ENCODE assay signal across 8 cellular contexts in genomic region chr20:20360464-20360863, GRCh38. TPM values are rescaled to one million over a fixed set of nuclear protein-coding genes. Genes with fewer than 3 reads are reported as not detected.
DNase-seq lines count a peak whose midpoint lies in the region; ATAC-seq and TF ChIP-seq lines count a peak whose summit lies in the region.

No MANE protein-coding gene starts in this region.

- peak overlapping the region; percentile 19 for H3K27ac Mint-ChIP-seq in activated naive CD4-positive, alpha-beta T cell treated with anti-CD3 and anti-CD28 coated beads, Interleukin-2, amount 50 U/mL, for 24 hours

- peaks cover 18% of the 10 kb centered on the region for H3K4me1 Mint-ChIP-seq in activated naive CD4-positive, alpha-beta T cell treated with anti-CD3 and anti-CD28 coated beads, Interleukin-2, amount 50 U/mL, for 24 hours

- H3K4me3 Mint-ChIP-seq in activated naive CD4-positive, alpha-beta T cell treated with anti-CD3 and anti-CD28 coated beads, Interleukin-2, amount 50 U/mL, for 24 hours: peak overlapping the region; percentile 56

- H3K27me3 Mint-ChIP-seq in activated naive CD4-positive, alpha-beta T cell treated with anti-CD3 and anti-CD28 coated beads, Interleukin-2, amount 50 U/mL, for 24 hours: peaks cover 28% of the 10 kb centered on the region

- DNase-seq in AG08395 (ENCODE audit: low spot score) (peak; percentile 81), NCI-H774 (lab: John Stamatoyannopoulos, UW) (peak; percentile 60), Right ventricle myocardium superior (no peak), renal cortical epithelial cell (ENCODE audit: low read depth) (peak; percentile 47)

- peak; percentile 77 for TF ChIP-seq CTCF in GM12875 (IDR thresholded peaks at IDR 0.05; ENCODE audit: borderline replicate concordance, insufficient read depth, low read depth, low read length)

- no peaks in the 10 kb centered on the region for H3K9me3 Mint-ChIP-seq in activated naive CD4-positive, alpha-beta T cell treated with anti-CD3 and anti-CD28 coated beads, Interleukin-2, amount 50 U/mL, for 24 hours

- ATAC-seq in HG03520 (IDR thresholded peaks at IDR 0.05; ENCODE audit: unreplicated experiment) (peak; percentile 74), Right ventricle myocardium superior (ENCODE audit: poor library complexity) (peak; percentile 91), GM18870 (IDR thresholded peaks at IDR 0.05; ENCODE audit: unreplicated experiment) (no peak)

- intact Hi-C loops in Right ventricle myocardium superior (cut with DNase I): loop anchor here (10.0 kb wide), 1 partner anchor 214 kb away; no protein-coding TSS in a partner anchor

- H3K4me3 ChIP-seq in GM12875 (ENCODE audit: low read depth, low read length): no peak overlapping the region

- H3K36me3 Mint-ChIP-seq in activated naive CD4-positive, alpha-beta T cell treated with anti-CD3 and anti-CD28 coated beads, Interleukin-2, amount 50 U/mL, for 24 hours: no peaks in the 10 kb centered on the region

RNA-seq across cellular contexts. Expression of gene INSM1, which starts 7.4 kb away (rescaled TPM):
- total RNA-seq in Right ventricle myocardium superior (not detected), renal cortical epithelial cell (not detected in 2 replicates)
